Comparison of ENCODE assay signal across 9 cellular contexts in genomic region chr3:28476194-28476593, GRCh38.
DNase-seq lines count a peak whose midpoint lies in the region; ATAC-seq and TF ChIP-seq lines count a peak whose summit lies in the region.
"Had no signal": no experiment of that assay in that cellular context is flagged by ENCODE, and none has a peak within 500 bp of the region (broad histone marks: within the 10 kb centered on the region; RNA-seq: fewer than 3 reads in every experiment).

No MANE protein-coding gene starts in this region.

- H3K4me3 ChIP-seq in BJ (ENCODE audit: low read depth, low read length), result no peak overlapping the region
- H3K4me3 ChIP-seq in gastroesophageal sphincter, result no peak overlapping the region
- H3K4me3 ChIP-seq in spleen, result no peak overlapping the region

- POLR2A ChIA-PET in BJ (lab: Charles Lee), result no interaction called here

- no peaks in the 10 kb centered on the region for H3K36me3 ChIP-seq in BJ (ENCODE audit: control insufficient read depth, insufficient read depth, low read length)
- H3K36me3 ChIP-seq in gastroesophageal sphincter, result no peaks in the 10 kb centered on the region
- H3K36me3 ChIP-seq in spleen, result no peaks in the 10 kb centered on the region

- H3K4me1 ChIP-seq in gastroesophageal sphincter (no peaks in the 10 kb centered on the region), spleen (no peaks in the 10 kb centered on the region)

- ATAC-seq in GM18873 (IDR thresholded peaks at IDR 0.05; ENCODE audit: low FRiP score, unreplicated experiment) (peak; percentile 47), SK-N-SH treated with all-trans-retinoic acid at 6 μM for 48 hours (peak; percentile 71; the same call in 2 of the 3 replicates), gastroesophageal sphincter (no peak)

- peak; percentile 65 for TF ChIP-seq CTCF in BJ (IDR thresholded peaks at IDR 0.05; ENCODE audit: insufficient read depth, low read depth, low read length)
- TF ChIP-seq CTCF in gastroesophageal sphincter (IDR thresholded peaks at IDR 0.05), result peak; percentile 35 to 62 (median 50)
- TF ChIP-seq CTCF in spleen (IDR thresholded peaks at IDR 0.05 in 8 of 11, conservative IDR thresholded peaks at IDR 0.05 in 3 of 11), result peak in 6 of 11 experiments; percentile 8 to 55 (median 42)

- CTCF ChIA-PET in BJ (lab: Yijun Ruan, JAX), result interaction anchor here (1.2 to 2.0 kb wide), 2 partner anchors 12 to 31 kb away, joined by 4 to 12 read pairs; no protein-coding TSS in a partner anchor

- H3K27me3 ChIP-seq in BJ (ENCODE audit: control insufficient read depth, insufficient read depth, low read length) (no peaks in the 10 kb centered on the region), gastroesophageal sphincter (no peaks in the 10 kb centered on the region), spleen (replicated peaks in 1 of 7) (no peaks in the 10 kb centered on the region)

- intact Hi-C loops in spleen (cut with DNase I; ENCODE audit: low total_unique reads), result no loop called here

- peak; percentile 57; the same call in 1 of the 2 replicates for TF ChIP-seq RAD21 in Ishikawa (IDR thresholded peaks at IDR 0.05; ENCODE audit: low read depth)

- DNase-seq in BJ (ENCODE audit: low read depth) (peak; percentile 5), spleen (no peak), GM19238 (ENCODE audit: insufficient read length, low spot score) (no peak)
- no peak for DNase-seq in NK-92 treated with Interleukin-12 subunit alpha and Interleukin-12 subunit beta, amount 100 ng/mL, for 24 hours (lab: John Stamatoyannopoulos, UW)

- H3K27ac ChIP-seq in gastroesophageal sphincter (no peak overlapping the region), spleen (no peak overlapping the region)
- H3K27ac ChIP-seq: KMS-11 had no signal

- TF ChIP-seq POLR2A in gastroesophageal sphincter (IDR thresholded peaks at IDR 0.05) (no peak), spleen (IDR thresholded peaks at IDR 0.05) (no peak)

- H3K9me3 ChIP-seq in gastroesophageal sphincter (peaks cover 0 to 9% (median 0%) of the 10 kb centered on the region in 3 donors), spleen (peaks cover 0 to 17% (median 11%) of the 10 kb centered on the region in 8 donors)

- TF ChIP-seq EP300 in Ishikawa (IDR thresholded peaks at IDR 0.05; ENCODE audit: borderline replicate concordance) (no peak), gastroesophageal sphincter (IDR thresholded peaks at IDR 0.05) (no peak)

TF ChIP-seq in Ishikawa, 13 proteins besides CTCF, POLR2A, EP300 and RAD21:
- TF ChIP-seq CEBPB (IDR thresholded peaks at IDR 0.05), result no peak
- TF ChIP-seq TCF12 (IDR thresholded peaks at IDR 0.05; ENCODE audit: low read depth), result no peak
- no peak for TF ChIP-seq ZBTB7A (IDR thresholded peaks at IDR 0.05; ENCODE audit: low read depth)
- TF ChIP-seq TAF1 (IDR thresholded peaks at IDR 0.05; ENCODE audit: low read depth), result no peak
- TF ChIP-seq NFIC (IDR thresholded peaks at IDR 0.05), result no peak
- no peak for TF ChIP-seq REST (IDR thresholded peaks at IDR 0.05; ENCODE audit: low read depth)
- no peak for TF ChIP-seq EGR1 (IDR thresholded peaks at IDR 0.05)

TF ChIP-seq in SK-N-SH treated with all-trans-retinoic acid at 6 μM for 48 hours, 23 proteins besides CTCF, POLR2A, EP300 and RAD21:
- no peak for TF ChIP-seq GLIS3 (CRISPR knock-in tag; IDR thresholded peaks at IDR 0.05)
- TF ChIP-seq ZNF565 (CRISPR knock-in tag; conservative IDR thresholded peaks at IDR 0.05; ENCODE audit: low read depth), result no peak
- TF ChIP-seq ARNTL (CRISPR knock-in tag; IDR thresholded peaks at IDR 0.05; ENCODE audit: borderline replicate concordance, low read depth), result no peak
- TF ChIP-seq ZFP3 (CRISPR knock-in tag; IDR thresholded peaks at IDR 0.05), result no peak
- no peak for TF ChIP-seq PPARA (CRISPR knock-in tag; IDR thresholded peaks at IDR 0.05; ENCODE audit: borderline replicate concordance)
- TF ChIP-seq CSDC2 (CRISPR knock-in tag; IDR thresholded peaks at IDR 0.05), result no peak
- no peak for TF ChIP-seq TCF4 (CRISPR knock-in tag; IDR thresholded peaks at IDR 0.05; ENCODE audit: borderline replicate concordance)
- TF ChIP-seq ZNF70 (CRISPR knock-in tag; IDR thresholded peaks at IDR 0.05), result no peak
- no peak for TF ChIP-seq CSRNP3 (CRISPR knock-in tag; IDR thresholded peaks at IDR 0.05)
- TF ChIP-seq TOX (CRISPR knock-in tag; IDR thresholded peaks at IDR 0.05; ENCODE audit: borderline replicate concordance), result no peak
- no peak for TF ChIP-seq PATZ1 (CRISPR knock-in tag; IDR thresholded peaks at IDR 0.05; ENCODE audit: borderline replicate concordance)
- no peak for TF ChIP-seq BACH2 (CRISPR knock-in tag; IDR thresholded peaks at IDR 0.05; ENCODE audit: borderline replicate concordance)
- TF ChIP-seq ZC3H10 (CRISPR knock-in tag; IDR thresholded peaks at IDR 0.05), result no peak
- TF ChIP-seq RARB (CRISPR knock-in tag; IDR thresholded peaks at IDR 0.05), result no peak
- TF ChIP-seq ISL1 (CRISPR knock-in tag; IDR thresholded peaks at IDR 0.05), result no peak
- no peak for TF ChIP-seq OSR1 (CRISPR knock-in tag; IDR thresholded peaks at IDR 0.05)
- TF ChIP-seq CREB5 (CRISPR knock-in tag; IDR thresholded peaks at IDR 0.05; ENCODE audit: low read depth), result no peak
- TF ChIP-seq POU6F1 (CRISPR knock-in tag; IDR thresholded peaks at IDR 0.05; ENCODE audit: borderline replicate concordance, low read depth), result no peak
- no peak for TF ChIP-seq ZFP30 (CRISPR knock-in tag; IDR thresholded peaks at IDR 0.05)
TF ChIP-seq in SK-N-SH treated with all-trans-retinoic acid at 6 μM for 48 hours: peak in this region for 0.
